Comparison of ENCODE assay signal across 30 cellular contexts in the genomic region with DNA sequence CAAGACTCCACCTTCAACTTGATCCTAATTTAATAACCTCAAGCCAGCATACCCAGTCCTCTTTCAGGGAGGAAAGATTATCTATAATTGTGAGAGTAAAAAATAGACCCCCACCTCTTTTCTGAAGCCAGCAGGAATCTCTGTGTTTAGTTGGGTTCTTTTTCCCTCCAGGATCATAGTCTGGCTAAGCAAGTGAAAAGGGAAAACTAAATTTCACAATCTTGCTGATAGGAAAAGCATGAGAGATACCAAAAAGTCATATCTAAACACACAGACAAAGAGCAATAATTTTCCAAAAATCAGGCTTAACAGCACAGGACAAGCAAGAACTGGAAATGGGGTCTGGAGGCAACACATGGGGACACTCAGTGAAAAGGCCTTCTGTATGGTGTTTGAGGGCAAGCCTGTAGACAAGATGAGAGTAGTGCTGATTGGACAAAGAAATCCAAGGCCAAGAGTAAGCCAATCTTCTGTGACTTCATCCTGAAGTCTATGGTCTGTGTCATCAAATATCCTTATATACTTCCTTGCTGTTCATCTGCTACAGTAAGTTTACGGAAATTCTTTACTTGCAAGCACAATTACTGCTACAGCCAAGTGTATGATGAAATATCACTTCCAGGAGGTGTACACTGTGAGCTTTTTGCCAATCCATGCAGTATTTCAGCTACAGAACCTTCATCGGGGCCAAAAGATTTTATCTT.
DNase-seq lines count a peak whose midpoint lies in the region; ATAC-seq, FAIRE-seq and TF ChIP-seq lines count a peak whose summit lies in the region.
"Had no signal": no experiment of that assay in that cellular context is flagged by ENCODE, and none has a peak within 500 bp of the region (broad histone marks: within the 10 kb centered on the region; RNA-seq: fewer than 3 reads in every experiment).

No MANE protein-coding gene starts in this region.

- CTCF ChIA-PET in MCF 10A (lab: Yijun Ruan, JAX): interaction anchor here (0.6 kb wide), 2 partner anchors 10 to 242 kb away, joined by 3 to 4 read pairs; no protein-coding TSS in a partner anchor

- ATAC-seq in GM21576 (IDR thresholded peaks at IDR 0.05; ENCODE audit: unreplicated experiment): no peak
- ATAC-seq: activated T-cell treated with anti-CD3 and anti-CD28 coated beads, Interleukin-2, amount 50 U/mL, for 4 hours; stimulated activated naive CD8-positive, alpha-beta T cell treated with anti-CD3 and anti-CD28 coated beads, Interleukin-15, Interleukin-2, amounts not matched to agents 100 U/mL and 50 U/mL, for 24 hours had no signal

- H2BK15ac ChIP-seq in mesenchymal stem cell (ENCODE audit: low read depth, poor library complexity, severe bottlenecking): no peak overlapping the region

- no peak overlapping the region for H4K8ac ChIP-seq in mesenchymal stem cell (ENCODE audit: low read length)

- no peaks in the 10 kb centered on the region for H3K79me1 ChIP-seq in mesenchymal stem cell (replicated peaks; ENCODE audit: low read length, poor library complexity, severe bottlenecking)

- H3K9me3 Mint-ChIP-seq in MCF 10A (ENCODE audit: unreplicated experiment): peaks cover 14% of the 10 kb centered on the region

- peak overlapping the region; percentile 53 for H3K27ac Mint-ChIP-seq in MCF 10A (ENCODE audit: low read depth, unreplicated experiment)
- H3K27ac Mint-ChIP-seq: progenitor cell of endocrine pancreas had no signal

- intact Hi-C loops in MCF 10A (cut with micrococcal nuclease): loop anchor here (10.0 kb wide), 1 partner anchor 294 kb away; a partner anchor contains a TSS

- no peaks in the 10 kb centered on the region for H3K9me3 ChIP-seq in mesenchymal stem cell (ENCODE audit: control insufficient read depth, low read length)
- no peaks in the 10 kb centered on the region for H3K9me3 ChIP-seq in WERI-Rb-1 (ENCODE audit: severe bottlenecking)
- H3K9me3 ChIP-seq: adrenal gland, colonic mucosa, testis had no signal

- no TSS peak for BruUV-seq in MCF 10A (replicated peaks; lab: Mats Ljungman, UMichigan)

- POLR2A ChIA-PET in MCF 10A (lab: Yijun Ruan, JAX): interaction anchor here (0.6 to 2.7 kb wide), 12 partner anchors 8 to 359 kb away, joined by 3 to 16 read pairs (median 4); no protein-coding TSS in a partner anchor

- DNase-seq in NCI-H226 (peak; percentile 24), MCF 10A (ENCODE audit: unreplicated experiment) (peak; percentile 51), fibroblast of the conjunctiva (ENCODE audit: low read depth) (peak; percentile 74), mesenchymal stem cell (no peak), frontal cortex (ENCODE audit: low spot score in 2 of 2) (no peak), WERI-Rb-1 (no peak)
- no peak for DNase-seq in activated effector memory CD4-positive, alpha-beta T cell treated with Interleukin-2 at 50 U/mL for 16 hours
- DNase-seq: activated CD4-positive, alpha-beta T cell treated with anti-CD3 and anti-CD28 coated beads for 4 hours; activated naive CD4-positive, alpha-beta T cell; activated T-cell treated with anti-CD3 and anti-CD28 coated beads, Interleukin-2, amount 50 U/mL, for 4 hours; adrenal gland; colonic mucosa; DMS79; effector CD8-positive, alpha-beta T cell; HCEC 1CT; KG1; kidney; mesendoderm; NCI-H146; NCI-H2107; NCI-H446 treated with DMSO at 0.1 percent for 48 hours; stimulated activated naive CD8-positive, alpha-beta T cell treated with anti-CD3 and anti-CD28 coated beads, Interleukin-15, Interleukin-2, amounts not matched to agents 100 U/mL and 50 U/mL, for 24 hours; T-helper 2 cell; testis had no signal

- TF ChIP-seq CTCF in MCF 10A (IDR thresholded peaks at IDR 0.05; ENCODE audit: unreplicated experiment): no peak
- no peak for TF ChIP-seq CTCF in WERI-Rb-1 (IDR thresholded peaks at IDR 0.05; ENCODE audit: low read depth, low read length)

- H3K27ac ChIP-seq in mesenchymal stem cell (ENCODE audit: low read length, poor library complexity, severe bottlenecking): no peak overlapping the region
- no peak overlapping the region for H3K27ac ChIP-seq in WERI-Rb-1
- H3K27ac ChIP-seq: colonic mucosa, skin epidermis, testis had no signal

- no peak overlapping the region for H3K4me3 ChIP-seq in mesenchymal stem cell (ENCODE audit: insufficient read depth in 1 of 2, low read depth in 1 of 2, low read length in 2 of 2)
- no peak overlapping the region for H3K4me3 ChIP-seq in WERI-Rb-1 (ENCODE audit: low read depth, low read length)
- H3K4me3 ChIP-seq: adrenal gland, colonic mucosa, skin epidermis, testis had no signal

- no peak overlapping the region for H2AFZ ChIP-seq in mesenchymal stem cell (ENCODE audit: low read depth, low read length)

- peak overlapping the region in 1 of 2 experiments; percentile 15 for H2BK12ac ChIP-seq in mesenchymal stem cell (ENCODE audit: low read length in 2 of 2)

- no peak overlapping the region for H4K91ac ChIP-seq in mesenchymal stem cell (ENCODE audit: low read length)

- H3K4me3 Mint-ChIP-seq in MCF 10A (ENCODE audit: unreplicated experiment): no peak overlapping the region
- H3K4me3 Mint-ChIP-seq: activated T-cell treated with anti-CD3 and anti-CD28 coated beads, Interleukin-2, amount 50 U/mL, for 4 hours; CD14-positive monocyte had no signal

- H2BK120ac ChIP-seq in mesenchymal stem cell (ENCODE audit: low read depth, low read length): no peak overlapping the region

- no peaks in the 10 kb centered on the region for H3K27me3 Mint-ChIP-seq in MCF 10A (ENCODE audit: insufficient read depth, unreplicated experiment)
- H3K27me3 Mint-ChIP-seq: progenitor cell of endocrine pancreas had no signal

- no peak overlapping the region for H3K14ac ChIP-seq in mesenchymal stem cell (ENCODE audit: low read length in 2 of 2)

- no peaks in the 10 kb centered on the region for H3K4me1 ChIP-seq in mesenchymal stem cell (ENCODE audit: control insufficient read depth, insufficient read depth, low read depth, low read length)
- H3K4me1 ChIP-seq: colonic mucosa, testis had no signal

- peaks cover 4% of the 10 kb centered on the region for H3K36me3 Mint-ChIP-seq in MCF 10A (ENCODE audit: insufficient read depth, unreplicated experiment)
- H3K36me3 Mint-ChIP-seq: CD14-positive monocyte had no signal

- H2AK5ac ChIP-seq in mesenchymal stem cell (ENCODE audit: low read length, severe bottlenecking): no peak overlapping the region

- peak overlapping the region; percentile 12 for H3K9ac ChIP-seq in mesenchymal stem cell (ENCODE audit: low read length)

- no peaks in the 10 kb centered on the region for H3K27me3 ChIP-seq in mesenchymal stem cell (ENCODE audit: control insufficient read depth in 1 of 2, insufficient read depth in 1 of 2, low read length in 2 of 2)
- H3K27me3 ChIP-seq in WERI-Rb-1 (ENCODE audit: insufficient read depth, low read depth, severe bottlenecking): no peaks in the 10 kb centered on the region
- H3K27me3 ChIP-seq: adrenal gland, colonic mucosa, testis had no signal

- no peak overlapping the region for H3K23ac ChIP-seq in mesenchymal stem cell (ENCODE audit: low read length in 2 of 2)

- no peak overlapping the region for H2BK5ac ChIP-seq in mesenchymal stem cell (ENCODE audit: low read depth, low read length, poor library complexity, severe bottlenecking)

- H3K36me3 ChIP-seq in mesenchymal stem cell (ENCODE audit: control insufficient read depth in 1 of 2, insufficient read depth in 2 of 2, low read depth in 1 of 2, low read length in 2 of 2) (no peaks in the 10 kb centered on the region), WERI-Rb-1 (no peaks in the 10 kb centered on the region)
- H3K36me3 ChIP-seq: adrenal gland, colonic mucosa had no signal

- H3K4me2 ChIP-seq in mesenchymal stem cell (ENCODE audit: low read length, poor library complexity, severe bottlenecking): no peak overlapping the region

- FAIRE-seq in frontal cortex (lab: Jason Lieb, UNC): no peak
- FAIRE-seq: GM19239, HTR-8/SVneo, kidney had no signal

- H3K4me1 Mint-ChIP-seq in MCF 10A (ENCODE audit: insufficient read depth, unreplicated experiment): peaks cover 40% of the 10 kb centered on the region

- no peak overlapping the region for H3K18ac ChIP-seq in mesenchymal stem cell (ENCODE audit: low read depth in 1 of 2, low read length in 2 of 2)

- H3K4ac ChIP-seq in mesenchymal stem cell (ENCODE audit: low read depth in 1 of 2, low read length in 2 of 2): no peak overlapping the region

- WGBS in mesenchymal stem cell: 86% methylated on average over 2 of the region's 2 CpGs

Comparison
In these comparisons a context has a peak if more than half of its experiments do, and no peak if none do; other contexts are left out.
1. DNase-seq: peak in NCI-H226 (single experiment), MCF 10A (single experiment) and fibroblast of the conjunctiva (single experiment); none in mesenchymal stem cell (single experiment), frontal cortex (0 of 2), WERI-Rb-1 (single experiment) and activated effector memory CD4-positive, alpha-beta T cell treated with Interleukin-2 at 50 U/mL for 16 hours (single experiment).